1 cellular context compared by ENCODE assay signal in the genomic region with DNA sequence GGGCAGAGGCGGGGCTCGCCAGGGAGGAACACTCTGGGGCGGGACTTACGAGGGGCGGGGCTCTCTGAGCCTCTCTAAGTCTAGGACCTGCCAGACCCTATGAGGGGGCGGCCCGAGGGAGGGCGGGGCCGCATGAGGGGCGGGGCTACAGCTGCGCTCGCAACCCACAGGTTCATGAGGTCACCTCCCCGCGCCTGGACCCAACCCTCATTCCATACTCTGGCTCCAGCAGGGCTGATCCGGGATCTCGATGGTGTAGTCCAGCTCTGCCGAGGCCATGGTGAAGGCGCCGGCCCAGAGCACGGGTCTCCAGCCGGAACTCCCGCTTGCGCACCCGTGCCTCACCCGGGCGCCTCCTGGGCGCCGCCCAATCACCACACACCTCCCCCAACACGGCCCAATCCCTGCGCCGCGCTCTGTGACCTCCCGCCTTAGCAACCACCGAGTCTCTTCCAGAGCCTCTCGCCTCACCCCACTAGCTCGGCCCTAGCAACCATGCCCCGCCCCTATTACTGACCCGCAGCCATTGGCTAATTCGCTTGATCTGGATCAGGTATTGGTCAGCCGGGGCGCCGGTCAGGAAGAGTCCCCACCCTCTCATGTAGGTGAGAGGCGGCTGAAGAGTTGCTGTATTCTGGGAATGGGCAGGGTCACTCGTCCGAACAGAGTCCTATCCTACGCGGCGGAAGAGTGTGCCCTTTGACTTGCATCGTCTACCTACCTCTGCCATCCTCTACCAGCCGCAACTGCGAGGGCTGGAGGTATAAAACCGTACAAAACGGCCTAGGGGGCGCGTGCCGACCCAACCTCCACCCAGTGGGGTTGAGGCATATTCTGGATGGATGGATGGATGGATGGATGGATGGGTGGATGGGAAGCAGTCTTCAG.
TF ChIP-seq lines count a peak whose summit lies in the region.

Gene ARMH1, plus strand, starts transcription at position 602 of the 888 bp plus-strand sequence. CDS start 14,984 bp downstream, outside the sequence.
Gene TMEM53, minus strand, starts transcription at position 369 of the 888 bp plus-strand sequence. Its CDS starts 90 bp downstream, at position 279.

TF ChIP-seq in K562, 482 proteins besides CTCF, POLR2A, EP300 and RAD21 (continued from another document and continues in another):
- TF ChIP-seq, protein P1, sequence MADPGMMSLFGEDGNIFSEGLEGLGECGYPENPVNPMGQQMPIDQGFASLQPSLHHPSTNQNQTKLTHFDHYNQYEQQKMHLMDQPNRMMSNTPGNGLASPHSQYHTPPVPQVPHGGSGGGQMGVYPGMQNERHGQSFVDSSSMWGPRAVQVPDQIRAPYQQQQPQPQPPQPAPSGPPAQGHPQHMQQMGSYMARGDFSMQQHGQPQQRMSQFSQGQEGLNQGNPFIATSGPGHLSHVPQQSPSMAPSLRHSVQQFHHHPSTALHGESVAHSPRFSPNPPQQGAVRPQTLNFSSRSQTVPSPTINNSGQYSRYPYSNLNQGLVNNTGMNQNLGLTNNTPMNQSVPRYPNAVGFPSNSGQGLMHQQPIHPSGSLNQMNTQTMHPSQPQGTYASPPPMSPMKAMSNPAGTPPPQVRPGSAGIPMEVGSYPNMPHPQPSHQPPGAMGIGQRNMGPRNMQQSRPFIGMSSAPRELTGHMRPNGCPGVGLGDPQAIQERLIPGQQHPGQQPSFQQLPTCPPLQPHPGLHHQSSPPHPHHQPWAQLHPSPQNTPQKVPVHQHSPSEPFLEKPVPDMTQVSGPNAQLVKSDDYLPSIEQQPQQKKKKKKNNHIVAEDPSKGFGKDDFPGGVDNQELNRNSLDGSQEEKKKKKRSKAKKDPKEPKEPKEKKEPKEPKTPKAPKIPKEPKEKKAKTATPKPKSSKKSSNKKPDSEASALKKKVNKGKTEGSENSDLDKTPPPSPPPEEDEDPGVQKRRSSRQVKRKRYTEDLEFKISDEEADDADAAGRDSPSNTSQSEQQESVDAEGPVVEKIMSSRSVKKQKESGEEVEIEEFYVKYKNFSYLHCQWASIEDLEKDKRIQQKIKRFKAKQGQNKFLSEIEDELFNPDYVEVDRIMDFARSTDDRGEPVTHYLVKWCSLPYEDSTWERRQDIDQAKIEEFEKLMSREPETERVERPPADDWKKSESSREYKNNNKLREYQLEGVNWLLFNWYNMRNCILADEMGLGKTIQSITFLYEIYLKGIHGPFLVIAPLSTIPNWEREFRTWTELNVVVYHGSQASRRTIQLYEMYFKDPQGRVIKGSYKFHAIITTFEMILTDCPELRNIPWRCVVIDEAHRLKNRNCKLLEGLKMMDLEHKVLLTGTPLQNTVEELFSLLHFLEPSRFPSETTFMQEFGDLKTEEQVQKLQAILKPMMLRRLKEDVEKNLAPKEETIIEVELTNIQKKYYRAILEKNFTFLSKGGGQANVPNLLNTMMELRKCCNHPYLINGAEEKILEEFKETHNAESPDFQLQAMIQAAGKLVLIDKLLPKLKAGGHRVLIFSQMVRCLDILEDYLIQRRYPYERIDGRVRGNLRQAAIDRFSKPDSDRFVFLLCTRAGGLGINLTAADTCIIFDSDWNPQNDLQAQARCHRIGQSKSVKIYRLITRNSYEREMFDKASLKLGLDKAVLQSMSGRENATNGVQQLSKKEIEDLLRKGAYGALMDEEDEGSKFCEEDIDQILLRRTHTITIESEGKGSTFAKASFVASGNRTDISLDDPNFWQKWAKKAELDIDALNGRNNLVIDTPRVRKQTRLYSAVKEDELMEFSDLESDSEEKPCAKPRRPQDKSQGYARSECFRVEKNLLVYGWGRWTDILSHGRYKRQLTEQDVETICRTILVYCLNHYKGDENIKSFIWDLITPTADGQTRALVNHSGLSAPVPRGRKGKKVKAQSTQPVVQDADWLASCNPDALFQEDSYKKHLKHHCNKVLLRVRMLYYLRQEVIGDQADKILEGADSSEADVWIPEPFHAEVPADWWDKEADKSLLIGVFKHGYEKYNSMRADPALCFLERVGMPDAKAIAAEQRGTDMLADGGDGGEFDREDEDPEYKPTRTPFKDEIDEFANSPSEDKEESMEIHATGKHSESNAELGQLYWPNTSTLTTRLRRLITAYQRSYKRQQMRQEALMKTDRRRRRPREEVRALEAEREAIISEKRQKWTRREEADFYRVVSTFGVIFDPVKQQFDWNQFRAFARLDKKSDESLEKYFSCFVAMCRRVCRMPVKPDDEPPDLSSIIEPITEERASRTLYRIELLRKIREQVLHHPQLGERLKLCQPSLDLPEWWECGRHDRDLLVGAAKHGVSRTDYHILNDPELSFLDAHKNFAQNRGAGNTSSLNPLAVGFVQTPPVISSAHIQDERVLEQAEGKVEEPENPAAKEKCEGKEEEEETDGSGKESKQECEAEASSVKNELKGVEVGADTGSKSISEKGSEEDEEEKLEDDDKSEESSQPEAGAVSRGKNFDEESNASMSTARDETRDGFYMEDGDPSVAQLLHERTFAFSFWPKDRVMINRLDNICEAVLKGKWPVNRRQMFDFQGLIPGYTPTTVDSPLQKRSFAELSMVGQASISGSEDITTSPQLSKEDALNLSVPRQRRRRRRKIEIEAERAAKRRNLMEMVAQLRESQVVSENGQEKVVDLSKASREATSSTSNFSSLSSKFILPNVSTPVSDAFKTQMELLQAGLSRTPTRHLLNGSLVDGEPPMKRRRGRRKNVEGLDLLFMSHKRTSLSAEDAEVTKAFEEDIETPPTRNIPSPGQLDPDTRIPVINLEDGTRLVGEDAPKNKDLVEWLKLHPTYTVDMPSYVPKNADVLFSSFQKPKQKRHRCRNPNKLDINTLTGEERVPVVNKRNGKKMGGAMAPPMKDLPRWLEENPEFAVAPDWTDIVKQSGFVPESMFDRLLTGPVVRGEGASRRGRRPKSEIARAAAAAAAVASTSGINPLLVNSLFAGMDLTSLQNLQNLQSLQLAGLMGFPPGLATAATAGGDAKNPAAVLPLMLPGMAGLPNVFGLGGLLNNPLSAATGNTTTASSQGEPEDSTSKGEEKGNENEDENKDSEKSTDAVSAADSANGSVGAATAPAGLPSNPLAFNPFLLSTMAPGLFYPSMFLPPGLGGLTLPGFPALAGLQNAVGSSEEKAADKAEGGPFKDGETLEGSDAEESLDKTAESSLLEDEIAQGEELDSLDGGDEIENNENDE (IDR thresholded peaks at IDR 0.05; ENCODE audit: low read depth, low read length) = no peak
- TF ChIP-seq KAT8 (IDR thresholded peaks at IDR 0.05; ENCODE audit: low read depth) = no peak
- TF ChIP-seq NFE2 (IDR thresholded peaks at IDR 0.05; ENCODE audit: low read depth) = no peak
- TF ChIP-seq, protein P2, sequence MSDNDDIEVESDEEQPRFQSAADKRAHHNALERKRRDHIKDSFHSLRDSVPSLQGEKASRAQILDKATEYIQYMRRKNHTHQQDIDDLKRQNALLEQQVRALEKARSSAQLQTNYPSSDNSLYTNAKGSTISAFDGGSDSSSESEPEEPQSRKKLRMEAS (CRISPR knock-in tag; IDR thresholded peaks at IDR 0.05) = peak; percentile 32
- TF ChIP-seq SRSF3 (IDR thresholded peaks at IDR 0.05; ENCODE audit: insufficient read depth, low read length) = no peak
- TF ChIP-seq KDM1A (IDR thresholded peaks at IDR 0.05) = no peak
- TF ChIP-seq ZNF512 (tag; IDR thresholded peaks at IDR 0.05) = no peak
- TF ChIP-seq POLR2AphosphoS2 (IDR thresholded peaks at IDR 0.05; ENCODE audit: low read length) = no peak
- TF ChIP-seq ZNF232 (CRISPR knock-in tag; IDR thresholded peaks at IDR 0.05) = no peak
- no peak for TF ChIP-seq HINFP (tag; conservative IDR thresholded peaks at IDR 0.05; ENCODE audit: low read depth)
- no peak for TF ChIP-seq ILF3 (IDR thresholded peaks at IDR 0.05; ENCODE audit: borderline replicate concordance)
- TF ChIP-seq ARHGAP35 (IDR thresholded peaks at IDR 0.05; ENCODE audit: partially characterized antibody) = no peak
- no peak for TF ChIP-seq SMAD2 (IDR thresholded peaks at IDR 0.05; ENCODE audit: low read depth, low read length)
- TF ChIP-seq PREB (CRISPR knock-in tag; IDR thresholded peaks at IDR 0.05) = no peak
- TF ChIP-seq CTCFL (IDR thresholded peaks at IDR 0.05; ENCODE audit: borderline replicate concordance, insufficient read depth, low read depth, low read length, poor library complexity, severe bottlenecking) = no peak
- TF ChIP-seq, protein P3, sequence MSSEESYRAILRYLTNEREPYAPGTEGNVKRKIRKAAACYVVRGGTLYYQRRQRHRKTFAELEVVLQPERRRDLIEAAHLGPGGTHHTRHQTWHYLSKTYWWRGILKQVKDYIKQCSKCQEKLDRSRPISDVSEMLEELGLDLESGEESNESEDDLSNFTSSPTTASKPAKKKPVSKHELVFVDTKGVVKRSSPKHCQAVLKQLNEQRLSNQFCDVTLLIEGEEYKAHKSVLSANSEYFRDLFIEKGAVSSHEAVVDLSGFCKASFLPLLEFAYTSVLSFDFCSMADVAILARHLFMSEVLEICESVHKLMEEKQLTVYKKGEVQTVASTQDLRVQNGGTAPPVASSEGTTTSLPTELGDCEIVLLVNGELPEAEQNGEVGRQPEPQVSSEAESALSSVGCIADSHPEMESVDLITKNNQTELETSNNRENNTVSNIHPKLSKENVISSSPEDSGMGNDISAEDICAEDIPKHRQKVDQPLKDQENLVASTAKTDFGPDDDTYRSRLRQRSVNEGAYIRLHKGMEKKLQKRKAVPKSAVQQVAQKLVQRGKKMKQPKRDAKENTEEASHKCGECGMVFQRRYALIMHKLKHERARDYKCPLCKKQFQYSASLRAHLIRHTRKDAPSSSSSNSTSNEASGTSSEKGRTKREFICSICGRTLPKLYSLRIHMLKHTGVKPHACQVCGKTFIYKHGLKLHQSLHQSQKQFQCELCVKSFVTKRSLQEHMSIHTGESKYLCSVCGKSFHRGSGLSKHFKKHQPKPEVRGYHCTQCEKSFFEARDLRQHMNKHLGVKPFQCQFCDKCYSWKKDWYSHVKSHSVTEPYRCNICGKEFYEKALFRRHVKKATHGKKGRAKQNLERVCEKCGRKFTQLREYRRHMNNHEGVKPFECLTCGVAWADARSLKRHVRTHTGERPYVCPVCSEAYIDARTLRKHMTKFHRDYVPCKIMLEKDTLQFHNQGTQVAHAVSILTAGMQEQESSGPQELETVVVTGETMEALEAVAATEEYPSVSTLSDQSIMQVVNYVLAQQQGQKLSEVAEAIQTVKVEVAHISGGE (CRISPR knock-in tag; IDR thresholded peaks at IDR 0.05) = peak in 1 of 3 experiments; percentile 87; a peak in 2 of 6 replicates
- TF ChIP-seq SMARCA4 (IDR thresholded peaks at IDR 0.05) = no peak
- TF ChIP-seq RBFOX2 (IDR thresholded peaks at IDR 0.05; ENCODE audit: low read depth, low read length) = peak; percentile 77
- TF ChIP-seq TSC22D4 (tag; IDR thresholded peaks at IDR 0.05) = no peak
- no peak for TF ChIP-seq ZNF121 (CRISPR knock-in tag; conservative IDR thresholded peaks at IDR 0.05)
- no peak for TF ChIP-seq BCL6 (CRISPR knock-in tag; IDR thresholded peaks at IDR 0.05)
- peak in 1 of 2 experiments; percentile 31; a peak in 1 of 4 replicates for TF ChIP-seq TEAD1 (CRISPR knock-in tag; IDR thresholded peaks at IDR 0.05)
- no peak for TF ChIP-seq ZNF224 (CRISPR knock-in tag; IDR thresholded peaks at IDR 0.05)
- TF ChIP-seq SRF (CRISPR knock-in tag; IDR thresholded peaks at IDR 0.05) = peak in 1 of 2 experiments; percentile 78; a peak in 2 of 4 replicates
- TF ChIP-seq ELK3 (CRISPR knock-in tag; IDR thresholded peaks at IDR 0.05) = no peak
- no peak for TF ChIP-seq ZNF282 (CRISPR knock-in tag; IDR thresholded peaks at IDR 0.05)
- TF ChIP-seq FUS (optimal IDR thresholded peaks at IDR 0.05; ENCODE audit: low read depth, low read length) = no peak
- no peak for TF ChIP-seq KDM4B (IDR thresholded peaks at IDR 0.05; ENCODE audit: borderline replicate concordance in 2 of 2, low read depth in 1 of 2)
